Comparison of ENCODE assay signal across 24 cellular contexts in genomic region chr2:180443896-180444295, GRCh38.
DNase-seq lines count a peak whose midpoint lies in the region; ATAC-seq, FAIRE-seq and TF ChIP-seq lines count a peak whose summit lies in the region.
"Had no signal": no experiment of that assay in that cellular context is flagged by ENCODE, and none has a peak within 500 bp of the region (broad histone marks: within the 10 kb centered on the region; RNA-seq: fewer than 3 reads in every experiment).

No MANE protein-coding gene starts in this region.

- POLR2A ChIA-PET in A549 (lab: Yijun Ruan, JAX): no interaction called here

- ATAC-seq in A549: no peak
- ATAC-seq in HG03565 (IDR thresholded peaks at IDR 0.05; ENCODE audit: unreplicated experiment): no peak
- ATAC-seq in GM21360 (IDR thresholded peaks at IDR 0.05; ENCODE audit: unreplicated experiment): no peak
- ATAC-seq: CD8-positive, alpha-beta T cell; stimulated activated memory B cell treated with anti-CD40 and anti-IgM and Interleukin-4, amounts not matched to agents 10 μg/mL and 1 μg/mL and 100 μg/mL, for 72 hours had no signal

- H3K27me3 ChIP-seq in HL-60 (ENCODE audit: insufficient read depth, poor library complexity, severe bottlenecking) (no peaks in the 10 kb centered on the region), WERI-Rb-1 (ENCODE audit: insufficient read depth, low read depth, severe bottlenecking) (no peaks in the 10 kb centered on the region)
- H3K27me3 ChIP-seq: right atrium auricular region, tibial artery had no signal

- H3K27ac ChIP-seq in A549: no peak overlapping the region
- H3K27ac ChIP-seq in HL-60 (replicated peaks): 0 out of 2 replicates have a peak overlapping the region, but pooled peaks have one; percentile 23
- H3K27ac ChIP-seq in WERI-Rb-1: no peak overlapping the region
- H3K27ac ChIP-seq: right atrium auricular region, tibial artery had no signal

- no peak for TF ChIP-seq RAD21 in A549 (conservative IDR thresholded peaks at IDR 0.05 in 1 of 2, IDR thresholded peaks at IDR 0.05 in 1 of 2)

- H3K4me3 ChIP-seq in A549 (no peak overlapping the region), HL-60 (replicated peaks; ENCODE audit: insufficient read depth, low read length) (no peak overlapping the region), WERI-Rb-1 (ENCODE audit: low read depth, low read length) (no peak overlapping the region)
- H3K4me3 ChIP-seq: right atrium auricular region, tibial artery had no signal

- no peaks in the 10 kb centered on the region for H3K27me3 Mint-ChIP-seq in osteocyte (ENCODE audit: unreplicated experiment)
- H3K27me3 Mint-ChIP-seq: activated CD4-positive, alpha-beta memory T cell treated with anti-CD3 and anti-CD28 coated beads for 36 hours; activated naive CD4-positive, alpha-beta T cell treated with anti-CD3 and anti-CD28 coated beads, Interleukin-2, amount 10 ng/mL, durations not matched to agents 7 days and 5 days; stimulated activated memory B cell treated with anti-CD40 and anti-IgM and Interleukin-4, amounts not matched to agents 10 μg/mL and 1 μg/mL and 100 μg/mL, for 72 hours had no signal

- no peaks in the 10 kb centered on the region for H3K36me3 Mint-ChIP-seq in osteocyte (ENCODE audit: unreplicated experiment)
- H3K36me3 Mint-ChIP-seq: activated CD4-positive, alpha-beta memory T cell treated with anti-CD3 and anti-CD28 coated beads for 36 hours; activated naive CD4-positive, alpha-beta T cell treated with anti-CD3 and anti-CD28 coated beads, Interleukin-2, amount 10 ng/mL, durations not matched to agents 7 days and 5 days; CD8-positive, alpha-beta T cell; stimulated activated memory B cell treated with anti-CD40 and anti-IgM and Interleukin-4, amounts not matched to agents 10 μg/mL and 1 μg/mL and 100 μg/mL, for 72 hours had no signal

- TF ChIP-seq EP300 in A549 (IDR thresholded peaks at IDR 0.05): no peak

- no peak overlapping the region for H3K4me3 Mint-ChIP-seq in osteocyte (ENCODE audit: unreplicated experiment)
- H3K4me3 Mint-ChIP-seq: activated CD4-positive, alpha-beta memory T cell treated with anti-CD3 and anti-CD28 coated beads for 36 hours; activated naive CD4-positive, alpha-beta T cell treated with anti-CD3 and anti-CD28 coated beads, Interleukin-2, amount 10 ng/mL, durations not matched to agents 7 days and 5 days; CD8-positive, alpha-beta T cell; endodermal cell; H9; stimulated activated memory B cell treated with anti-CD40 and anti-IgM and Interleukin-4, amounts not matched to agents 10 μg/mL and 1 μg/mL and 100 μg/mL, for 72 hours had no signal

- no peaks in the 10 kb centered on the region for H3K4me1 Mint-ChIP-seq in osteocyte (ENCODE audit: unreplicated experiment)
- H3K4me1 Mint-ChIP-seq: activated naive CD4-positive, alpha-beta T cell treated with anti-CD3 and anti-CD28 coated beads, Interleukin-2, amount 10 ng/mL, durations not matched to agents 7 days and 5 days; H9 had no signal

- TF ChIP-seq CTCF in A549 (IDR thresholded peaks at IDR 0.05) (no peak), HL-60 (IDR thresholded peaks at IDR 0.05; ENCODE audit: insufficient read depth, low read length) (no peak), osteocyte (IDR thresholded peaks at IDR 0.05) (no peak), WERI-Rb-1 (IDR thresholded peaks at IDR 0.05; ENCODE audit: low read depth, low read length) (no peak)

- CTCF ChIA-PET in A549 (lab: Yijun Ruan, JAX): no interaction called here

- FAIRE-seq in A549 (lab: Jason Lieb, UNC): no peak
- FAIRE-seq: colon, TTC549 had no signal

- no peak for TF ChIP-seq POLR2A in A549 (IDR thresholded peaks at IDR 0.05; ENCODE audit: low read length)

- DNase-seq in A549 (ENCODE audit: low read depth in 1 of 2, low spot score in 1 of 2) (no peak), HL-60 (ENCODE audit: low read depth in 1 of 2, low spot score in 1 of 2) (peak; percentile 46 to 60), SIG-M5 (lab: John Stamatoyannopoulos, UW) (peak; percentile 9), fibroblast of gingiva (ENCODE audit: low read depth) (peak; percentile 72), osteocyte (ENCODE audit: extremely low spot score, unreplicated experiment) (no peak), WERI-Rb-1 (no peak)
- DNase-seq: activated CD4-positive, alpha-beta memory T cell treated with anti-CD3 and anti-CD28 coated beads for 36 hours; activated naive CD4-positive, alpha-beta T cell treated with anti-CD3 and anti-CD28 coated beads, Interleukin-2, amount 10 ng/mL, durations not matched to agents 7 days and 5 days; activated T-cell treated with anti-CD3 and anti-CD28 coated beads, Interleukin-2, amount 50 U/mL, for 1 hour; CD8-positive, alpha-beta T cell; DMS79 treated with DMSO at 0.1 percent for 48 hours; endodermal cell; H9; NCI-H1436; NCI-H2171; NCI-H774; nucleus accumbens; tibial artery had no signal

- WGBS in A549 (ENCODE audit: missing lambda C conversion rate): 30% methylated on average over 1 of the region's 1 CpG

- no peak overlapping the region for H3K4me2 ChIP-seq in A549

- H3K9me3 ChIP-seq in A549 (no peaks in the 10 kb centered on the region), WERI-Rb-1 (ENCODE audit: severe bottlenecking) (no peaks in the 10 kb centered on the region)
- H3K9me3 ChIP-seq: right atrium auricular region, tibial artery had no signal

- H3K4me1 ChIP-seq in A549: no peaks in the 10 kb centered on the region
- H3K4me1 ChIP-seq: right atrium auricular region, tibial artery had no signal

- H3K27ac Mint-ChIP-seq in osteocyte (ENCODE audit: unreplicated experiment): no peak overlapping the region
- H3K27ac Mint-ChIP-seq: activated CD4-positive, alpha-beta memory T cell treated with anti-CD3 and anti-CD28 coated beads for 36 hours; activated naive CD4-positive, alpha-beta T cell treated with anti-CD3 and anti-CD28 coated beads, Interleukin-2, amount 10 ng/mL, durations not matched to agents 7 days and 5 days; CD8-positive, alpha-beta T cell; endodermal cell; H9; stimulated activated memory B cell treated with anti-CD40 and anti-IgM and Interleukin-4, amounts not matched to agents 10 μg/mL and 1 μg/mL and 100 μg/mL, for 72 hours had no signal

- H3K36me3 ChIP-seq in WERI-Rb-1: no peaks in the 10 kb centered on the region
- H3K36me3 ChIP-seq: right atrium auricular region, tibial artery had no signal

- H3K9me3 Mint-ChIP-seq in osteocyte (ENCODE audit: unreplicated experiment): peaks cover 3% of the 10 kb centered on the region
- H3K9me3 Mint-ChIP-seq: activated CD4-positive, alpha-beta memory T cell treated with anti-CD3 and anti-CD28 coated beads for 36 hours; activated naive CD4-positive, alpha-beta T cell treated with anti-CD3 and anti-CD28 coated beads, Interleukin-2, amount 10 ng/mL, durations not matched to agents 7 days and 5 days; CD8-positive, alpha-beta T cell; H9 had no signal

TF ChIP-seq in A549, 52 proteins besides CTCF, POLR2A, EP300 and RAD21:
- TF ChIP-seq RFX5 (IDR thresholded peaks at IDR 0.05) (no peak), MAZ (IDR thresholded peaks at IDR 0.05; ENCODE audit: borderline replicate concordance, low read depth, low read length) (no peak), FOSB (CRISPR knock-in tag; IDR thresholded peaks at IDR 0.05) (no peak), TFCP2L1 (CRISPR knock-in tag; IDR thresholded peaks at IDR 0.05) (no peak), FOSL2 (IDR thresholded peaks at IDR 0.05) (no peak), FOSL2 (CRISPR knock-in tag; IDR thresholded peaks at IDR 0.05) (no peak), MAFK (IDR thresholded peaks at IDR 0.05; ENCODE audit: partially characterized antibody) (peak; percentile 25)

Comparison
In these comparisons a context has a peak if more than half of its experiments do, and no peak if none do; other contexts are left out.
1. DNase-seq: peak in HL-60 (2 of 2), SIG-M5 (single experiment) and fibroblast of gingiva (single experiment); none in A549 (0 of 2), osteocyte (single experiment) and WERI-Rb-1 (single experiment).